8 cellular contexts compared by ENCODE assay signal in genomic region chr12:50283924-50284236, GRCh38. TPM values are rescaled to one million over a fixed set of nuclear protein-coding genes. Genes with fewer than 3 reads are reported as not detected.
DNase-seq lines count a peak whose midpoint lies in the region; ATAC-seq and TF ChIP-seq lines count a peak whose summit lies in the region.

No MANE protein-coding gene starts in this region.

- H3K27ac ChIP-seq in CD4-positive, CD25-positive, alpha-beta regulatory T cell (ENCODE audit: insufficient read depth, low read length, poor library complexity, severe bottlenecking) = peak overlapping the region; percentile 57
- H3K27ac ChIP-seq in prostate gland = peak overlapping the region; percentile 63 to 81

- no peaks in the 10 kb centered on the region for H3K36me3 ChIP-seq in CD4-positive, CD25-positive, alpha-beta regulatory T cell (ENCODE audit: control insufficient read depth, insufficient read depth, low read length)
- no peaks in the 10 kb centered on the region for H3K36me3 ChIP-seq in prostate gland

- peaks cover 24% of the 10 kb centered on the region for H3K27me3 Mint-ChIP-seq in CD4-positive, CD25-positive, alpha-beta regulatory T cell

- no peaks in the 10 kb centered on the region for H3K9me3 ChIP-seq in CD4-positive, CD25-positive, alpha-beta regulatory T cell (ENCODE audit: control insufficient read depth in 2 of 2, low read length in 2 of 2)
- H3K9me3 ChIP-seq in prostate gland = no peaks in the 10 kb centered on the region

- no peak for TF ChIP-seq CTCF in WI38 (IDR thresholded peaks at IDR 0.05; ENCODE audit: low read depth, low read length)
- TF ChIP-seq CTCF in prostate gland (IDR thresholded peaks at IDR 0.05) = no peak

- peaks cover 5 to 29% (median 14%) of the 10 kb centered on the region in 4 donors for H3K4me1 Mint-ChIP-seq in CD4-positive, CD25-positive, alpha-beta regulatory T cell

- ATAC-seq in CD4-positive, CD25-positive, alpha-beta regulatory T cell (ENCODE audit: low read depth in 2 of 2) = no peak
- ATAC-seq in GM21825 (IDR thresholded peaks at IDR 0.05; ENCODE audit: unreplicated experiment) (peak; percentile 7), Right ventricle myocardium superior (ENCODE audit: poor library complexity) (peak; percentile 37), GM19455 (IDR thresholded peaks at IDR 0.05; ENCODE audit: unreplicated experiment) (no peak)

- H3K27ac Mint-ChIP-seq in CD4-positive, CD25-positive, alpha-beta regulatory T cell = peak overlapping the region; percentile 66 to 91 (median 88)

- H3K36me3 Mint-ChIP-seq in CD4-positive, CD25-positive, alpha-beta regulatory T cell = no peaks in the 10 kb centered on the region

- peaks cover 0 to 3% (median 0%) of the 10 kb centered on the region in 7 donors for H3K9me3 Mint-ChIP-seq in CD4-positive, CD25-positive, alpha-beta regulatory T cell

- H3K4me3 ChIP-seq in CD4-positive, CD25-positive, alpha-beta regulatory T cell (ENCODE audit: low read depth, low read length) = peak overlapping the region; percentile 82
- peak overlapping the region; percentile 74 for H3K4me3 ChIP-seq in WI38 (ENCODE audit: low read depth, low read length)
- H3K4me3 ChIP-seq in prostate gland = peak overlapping the region; percentile 54 to 87

- no peak for DNase-seq in CD4-positive, CD25-positive, alpha-beta regulatory T cell
- DNase-seq in Right ventricle myocardium superior (no peak), prostate gland (ENCODE audit: low spot score) (no peak), UCSD-AML1 (lab: John Stamatoyannopoulos, UW; ENCODE audit: unreplicated experiment) (no peak), superior temporal gyrus (ENCODE audit: extremely low spot score) (no peak)

- peaks cover 20% of the 10 kb centered on the region for H3K4me1 ChIP-seq in CD4-positive, CD25-positive, alpha-beta regulatory T cell (ENCODE audit: control insufficient read depth, insufficient read depth, low read length, poor library complexity, severe bottlenecking)
- H3K4me1 ChIP-seq in prostate gland (replicated peaks) = no peaks in the 10 kb centered on the region

- WGBS in prostate gland = 28% methylated on average over 6 of the region's 6 CpGs

- intact Hi-C loops in Right ventricle myocardium superior (cut with DNase I) = no loop called here
- intact Hi-C loops in prostate gland (cut with DNase I) = no loop called here

- peak overlapping the region; percentile 86 to 93 (median 91) for H3K4me3 Mint-ChIP-seq in CD4-positive, CD25-positive, alpha-beta regulatory T cell

- no peak for TF ChIP-seq POLR2A in prostate gland (IDR thresholded peaks at IDR 0.05)

- no peaks in the 10 kb centered on the region for H3K27me3 ChIP-seq in CD4-positive, CD25-positive, alpha-beta regulatory T cell (ENCODE audit: control insufficient read depth, insufficient read depth, low read length)
- no peaks in the 10 kb centered on the region for H3K27me3 ChIP-seq in prostate gland (replicated peaks; ENCODE audit: insufficient read depth)

RNA-seq across cellular contexts. Expression of gene LIMA1, which starts 0.6 kb away (rescaled TPM):
- total RNA-seq in CD4-positive, CD25-positive, alpha-beta regulatory T cell = 19.0 TPM
- 10 to 100 TPM; 14.3 to 19.3 (median 17.6) TPM for polyA plus RNA-seq in CD4-positive, CD25-positive, alpha-beta regulatory T cell
- total RNA-seq in Right ventricle myocardium superior = 11.8 TPM
- 10 to 100 TPM; 66.7 to 94.2 TPM for total RNA-seq in prostate gland

Comparison
In these comparisons a context has a peak if more than half of its experiments do, and no peak if none do; other contexts are left out.
1. ATAC-seq: peak in GM21825 (single experiment) and Right ventricle myocardium superior (single experiment); none in CD4-positive, CD25-positive, alpha-beta regulatory T cell (0 of 2) and GM19455 (single experiment).
2. Peak in every context shown above with its lines, with median percentiles within 50 percentile points of each other: H3K4me3 ChIP-seq.